In genomic region chr22:32752868-32753520, GRCh38 we compare ENCODE assay signal across 16 cellular contexts. TPM values are rescaled to one million over a fixed set of nuclear protein-coding genes. Genes with fewer than 3 reads are reported as not detected.
DNase-seq lines count a peak whose midpoint lies in the region; ATAC-seq and TF ChIP-seq lines count a peak whose summit lies in the region.
"Had no signal": no experiment of that assay in that cellular context is flagged by ENCODE, and none has a peak within 500 bp of the region (broad histone marks: within the 10 kb centered on the region; RNA-seq: fewer than 3 reads in every experiment).

No MANE protein-coding gene starts in this region.

- H3K27me3 Mint-ChIP-seq in activated CD8-positive, alpha-beta T cell treated with anti-CD3 and anti-CD28 coated beads for 36 hours, result no peaks in the 10 kb centered on the region
- H3K27me3 Mint-ChIP-seq in activated CD8-positive, alpha-beta T cell treated with anti-CD3 and anti-CD28 coated beads, Interleukin-2, amount 10 ng/mL, durations not matched to agents 7 days and 5 days (ENCODE audit: low read depth), result no peaks in the 10 kb centered on the region
- H3K27me3 Mint-ChIP-seq in dendritic cell treated with granulocyte-macrophage colony-stimulating factor and Interleukin-4, amounts not matched to agents 40 ng/mL and 50 ng/mL, for 4 days, result peaks cover 11% of the 10 kb centered on the region
- H3K27me3 Mint-ChIP-seq in mesothelial cell of epicardium (ENCODE audit: low read depth), result no peaks in the 10 kb centered on the region

- no peak overlapping the region for H3K27ac Mint-ChIP-seq in activated CD8-positive, alpha-beta T cell treated with anti-CD3 and anti-CD28 coated beads for 36 hours
- no peak overlapping the region for H3K27ac Mint-ChIP-seq in activated CD8-positive, alpha-beta T cell treated with anti-CD3 and anti-CD28 coated beads, Interleukin-2, amount 10 ng/mL, durations not matched to agents 7 days and 5 days
- H3K27ac Mint-ChIP-seq in dendritic cell treated with granulocyte-macrophage colony-stimulating factor and Interleukin-4, amounts not matched to agents 40 ng/mL and 50 ng/mL, for 4 days, result peak overlapping the region; percentile 15
- no peak overlapping the region for H3K27ac Mint-ChIP-seq in mesothelial cell of epicardium
- H3K27ac Mint-ChIP-seq: naive B cell had no signal

- H3K27me3 ChIP-seq in liver (ENCODE audit: control insufficient read depth in 4 of 4, insufficient read depth in 4 of 4, low read length in 3 of 4) (no peaks in the 10 kb centered on the region), subcutaneous abdominal adipose tissue (ENCODE audit: control insufficient read depth in 5 of 5, insufficient read depth in 4 of 5, low read length in 5 of 5) (no peaks in the 10 kb centered on the region)
- H3K27me3 ChIP-seq: dorsolateral prefrontal cortex had no signal

- H3K36me3 ChIP-seq in liver (ENCODE audit: control insufficient read depth in 4 of 4, insufficient read depth in 3 of 4, low read depth in 1 of 4, low read length in 3 of 4) (no peaks in the 10 kb centered on the region), subcutaneous abdominal adipose tissue (ENCODE audit: control insufficient read depth in 5 of 5, insufficient read depth in 5 of 5, low read length in 5 of 5) (no peaks in the 10 kb centered on the region)
- H3K36me3 ChIP-seq: WERI-Rb-1 had no signal

- H3K9ac ChIP-seq in liver (ENCODE audit: low read depth in 1 of 2, low read length in 2 of 2), result no peak overlapping the region
- peak overlapping the region in 1 of 5 donors; percentile 52 for H3K9ac ChIP-seq in subcutaneous abdominal adipose tissue (ENCODE audit: low read length in 5 of 5)
- H3K9ac ChIP-seq: SK-N-SH had no signal

- H3K4me3 ChIP-seq in liver (ENCODE audit: low read depth in 1 of 3, low read length in 3 of 3), result no peak overlapping the region
- no peak overlapping the region for H3K4me3 ChIP-seq in subcutaneous abdominal adipose tissue (ENCODE audit: low read depth in 1 of 5, low read length in 5 of 5)
- H3K4me3 ChIP-seq: dorsolateral prefrontal cortex, skin epidermis had no signal

- 82% methylated on average over 10 of the region's 10 CpGs for WGBS in liver

- H3K4me3 Mint-ChIP-seq in activated CD8-positive, alpha-beta T cell treated with anti-CD3 and anti-CD28 coated beads for 36 hours, result no peak overlapping the region
- H3K4me3 Mint-ChIP-seq in activated CD8-positive, alpha-beta T cell treated with anti-CD3 and anti-CD28 coated beads, Interleukin-2, amount 10 ng/mL, durations not matched to agents 7 days and 5 days, result no peak overlapping the region
- no peak overlapping the region for H3K4me3 Mint-ChIP-seq in dendritic cell treated with granulocyte-macrophage colony-stimulating factor and Interleukin-4, amounts not matched to agents 40 ng/mL and 50 ng/mL, for 4 days
- no peak overlapping the region for H3K4me3 Mint-ChIP-seq in mesothelial cell of epicardium
- H3K4me3 Mint-ChIP-seq: naive B cell had no signal

- DNase-seq in activated CD8-positive, alpha-beta T cell treated with anti-CD3 and anti-CD28 coated beads for 36 hours, result peak; percentile 10
- DNase-seq in activated CD8-positive, alpha-beta T cell treated with anti-CD3 and anti-CD28 coated beads, Interleukin-2, amount 10 ng/mL, durations not matched to agents 7 days and 5 days, result no peak
- no peak for DNase-seq in GOT3 (lab: John Stamatoyannopoulos, UW)
- DNase-seq in mesothelial cell of epicardium (ENCODE audit: low spot score in 2 of 2, unreplicated experiment in 2 of 2), result no peak
- DNase-seq: COR-L47, dorsolateral prefrontal cortex, MM.1S, naive B cell, SK-N-SH, WERI-Rb-1 had no signal

- TF ChIP-seq CTCF in activated CD8-positive, alpha-beta T cell treated with anti-CD3 and anti-CD28 coated beads for 36 hours (IDR thresholded peaks at IDR 0.05), result no peak
- TF ChIP-seq CTCF in liver (IDR thresholded peaks at IDR 0.05; ENCODE audit: low read depth, low read length, missing input control) (no peak), mesothelial cell of epicardium (IDR thresholded peaks at IDR 0.05; ENCODE audit: unreplicated experiment) (no peak)

- intact Hi-C loops in activated CD8-positive, alpha-beta T cell treated with anti-CD3 and anti-CD28 coated beads for 36 hours (cut with micrococcal nuclease), result no loop called here
- intact Hi-C loops in dendritic cell treated with granulocyte-macrophage colony-stimulating factor and Interleukin-4, amounts not matched to agents 40 ng/mL and 50 ng/mL, for 4 days (cut with micrococcal nuclease), result no loop called here

- CTCF ChIA-PET in activated CD8-positive, alpha-beta T cell treated with anti-CD3 and anti-CD28 coated beads for 36 hours (lab: Charles Lee), result interaction anchor here (1.9 kb wide), 1 partner anchor 44 kb away, joined by 5 read pairs; no protein-coding TSS in a partner anchor
- CTCF ChIA-PET in activated CD8-positive, alpha-beta T cell treated with anti-CD3 and anti-CD28 coated beads, Interleukin-2, amount 10 ng/mL, durations not matched to agents 7 days and 5 days (lab: Charles Lee), result interaction anchor here (0.7 kb wide), 1 partner anchor 93 kb away, joined by 4 read pairs; no protein-coding TSS in a partner anchor

- no peak for TF ChIP-seq RAD21 in liver (IDR thresholded peaks at IDR 0.05)

- POLR2A ChIA-PET in activated CD8-positive, alpha-beta T cell treated with anti-CD3 and anti-CD28 coated beads for 36 hours (lab: Charles Lee), result no interaction called here
- POLR2A ChIA-PET in activated CD8-positive, alpha-beta T cell treated with anti-CD3 and anti-CD28 coated beads, Interleukin-2, amount 10 ng/mL, durations not matched to agents 7 days and 5 days (lab: Charles Lee), result no interaction called here

- peaks cover 6% of the 10 kb centered on the region for H3K4me1 Mint-ChIP-seq in activated CD8-positive, alpha-beta T cell treated with anti-CD3 and anti-CD28 coated beads for 36 hours (ENCODE audit: low read depth)
- no peaks in the 10 kb centered on the region for H3K4me1 Mint-ChIP-seq in activated CD8-positive, alpha-beta T cell treated with anti-CD3 and anti-CD28 coated beads, Interleukin-2, amount 10 ng/mL, durations not matched to agents 7 days and 5 days (ENCODE audit: low read depth)
- peaks cover 18% of the 10 kb centered on the region for H3K4me1 Mint-ChIP-seq in dendritic cell treated with granulocyte-macrophage colony-stimulating factor and Interleukin-4, amounts not matched to agents 40 ng/mL and 50 ng/mL, for 4 days (ENCODE audit: low read depth)
- H3K4me1 Mint-ChIP-seq in mesothelial cell of epicardium, result peaks cover 6% of the 10 kb centered on the region

- H3K9me3 Mint-ChIP-seq in activated CD8-positive, alpha-beta T cell treated with anti-CD3 and anti-CD28 coated beads for 36 hours, result no peaks in the 10 kb centered on the region
- H3K9me3 Mint-ChIP-seq in activated CD8-positive, alpha-beta T cell treated with anti-CD3 and anti-CD28 coated beads, Interleukin-2, amount 10 ng/mL, durations not matched to agents 7 days and 5 days (ENCODE audit: insufficient read depth), result no peaks in the 10 kb centered on the region
- no peaks in the 10 kb centered on the region for H3K9me3 Mint-ChIP-seq in dendritic cell treated with granulocyte-macrophage colony-stimulating factor and Interleukin-4, amounts not matched to agents 40 ng/mL and 50 ng/mL, for 4 days
- no peaks in the 10 kb centered on the region for H3K9me3 Mint-ChIP-seq in mesothelial cell of epicardium

- no peak for ATAC-seq in activated CD8-positive, alpha-beta T cell treated with anti-CD3 and anti-CD28 coated beads for 36 hours
- ATAC-seq in activated CD8-positive, alpha-beta T cell treated with anti-CD3 and anti-CD28 coated beads, Interleukin-2, amount 10 ng/mL, durations not matched to agents 7 days and 5 days, result no peak
- no peak for ATAC-seq in HG03460 (IDR thresholded peaks at IDR 0.05; ENCODE audit: unreplicated experiment)

- H3K4me1 ChIP-seq in liver (ENCODE audit: control insufficient read depth in 4 of 4, insufficient read depth in 4 of 4, low read length in 3 of 4), result peaks cover 7 to 13% (median 11%) of the 10 kb centered on the region in 4 donors
- H3K4me1 ChIP-seq in subcutaneous abdominal adipose tissue (ENCODE audit: control insufficient read depth in 5 of 5, insufficient read depth in 5 of 5, low read length in 5 of 5), result peaks cover 4 to 38% (median 21%) of the 10 kb centered on the region in 5 donors

- H3K27ac ChIP-seq in liver (ENCODE audit: low read depth in 1 of 2, low read length in 2 of 2) (no peak overlapping the region), subcutaneous abdominal adipose tissue (ENCODE audit: low read depth, low read length) (peak overlapping the region; percentile 77)
- H3K27ac ChIP-seq: 22Rv1, dorsolateral prefrontal cortex, WERI-Rb-1 had no signal

- no peaks in the 10 kb centered on the region for H3K36me3 Mint-ChIP-seq in activated CD8-positive, alpha-beta T cell treated with anti-CD3 and anti-CD28 coated beads for 36 hours (ENCODE audit: low read depth)
- H3K36me3 Mint-ChIP-seq in activated CD8-positive, alpha-beta T cell treated with anti-CD3 and anti-CD28 coated beads, Interleukin-2, amount 10 ng/mL, durations not matched to agents 7 days and 5 days (ENCODE audit: low read depth), result no peaks in the 10 kb centered on the region
- no peaks in the 10 kb centered on the region for H3K36me3 Mint-ChIP-seq in dendritic cell treated with granulocyte-macrophage colony-stimulating factor and Interleukin-4, amounts not matched to agents 40 ng/mL and 50 ng/mL, for 4 days (ENCODE audit: low read depth)
- H3K36me3 Mint-ChIP-seq in mesothelial cell of epicardium, result no peaks in the 10 kb centered on the region
- H3K36me3 Mint-ChIP-seq: naive B cell had no signal

- H3K9me3 ChIP-seq in liver (ENCODE audit: control insufficient read depth in 4 of 4, low read length in 3 of 4), result no peaks in the 10 kb centered on the region
- H3K9me3 ChIP-seq in subcutaneous abdominal adipose tissue (ENCODE audit: control insufficient read depth in 5 of 5, low read length in 5 of 5), result no peaks in the 10 kb centered on the region
- H3K9me3 ChIP-seq: SK-N-SH had no signal

TF ChIP-seq in liver, 16 proteins besides CTCF, POLR2A, EP300 and RAD21:
- TF ChIP-seq FOXA2 (IDR thresholded peaks at IDR 0.05) (no peak), NR2F2 (IDR thresholded peaks at IDR 0.05) (peak; percentile 43)

RNA-seq across cellular contexts. Expression of gene TIMP3, which starts 48.5 kb away (rescaled TPM):
- total RNA-seq in activated CD8-positive, alpha-beta T cell treated with anti-CD3 and anti-CD28 coated beads for 36 hours, result under 1 TPM; 0.07 TPM
- total RNA-seq in activated CD8-positive, alpha-beta T cell treated with anti-CD3 and anti-CD28 coated beads, Interleukin-2, amount 10 ng/mL, durations not matched to agents 7 days and 5 days, result not detected
- total RNA-seq in liver (10 to 100 TPM; 28.0 to 44.0 TPM), mesothelial cell of epicardium (65.9 to 68.2 TPM (median 67.2 TPM) in 3 replicates)
- polyA plus RNA-seq in liver, result 10 to 100 TPM; 30.7 to 31.7 TPM

Comparison
In these comparisons a context has a peak if more than half of its experiments do, and no peak if none do; other contexts are left out.
1. RNA of gene TIMP3, which starts 48.5 kb away (total RNA-seq): 65.9 to 68.2 TPM in mesothelial cell of epicardium and 28.0 to 44.0 TPM in liver; 0.07 TPM in activated CD8-positive, alpha-beta T cell treated with anti-CD3 and anti-CD28 coated beads for 36 hours and not detected in activated CD8-positive, alpha-beta T cell treated with anti-CD3 and anti-CD28 coated beads, Interleukin-2, amount 10 ng/mL, durations not matched to agents 7 days and 5 days; every median in the first group is over 10 times any median in the second.